Comparison of ENCODE assay signal across 6 cellular contexts in the genomic region with DNA sequence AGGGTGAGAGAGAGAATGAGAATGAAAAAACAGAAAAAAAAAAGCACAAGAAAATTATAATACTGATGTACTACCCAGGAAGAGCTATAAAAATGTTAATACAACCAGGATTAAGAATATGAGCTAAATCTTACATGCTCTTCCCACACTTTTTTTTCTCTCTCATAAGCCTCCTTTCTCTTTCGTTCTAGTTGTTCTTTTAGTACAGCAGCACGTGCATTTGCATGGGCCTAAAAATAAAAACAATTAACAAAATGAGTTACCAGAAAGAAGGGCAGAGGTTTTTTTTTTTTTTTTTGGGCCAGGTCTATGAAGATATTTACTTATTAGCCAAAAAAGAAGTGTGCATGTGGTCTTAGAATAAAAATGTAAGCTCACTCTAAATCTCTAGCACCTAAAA.
"Had no signal": no experiment of that assay in that cellular context is flagged by ENCODE, and none has a peak within 500 bp of the region (broad histone marks: within the 10 kb centered on the region; RNA-seq: fewer than 3 reads in every experiment).

No MANE protein-coding gene starts in this region.

- DNase-seq: GDM1, GF-D8 had no signal

- FAIRE-seq: GM12878, GM12891, GM12892, GM18507 had no signal

- H3K4me3 ChIP-seq: GM12878 had no signal

- ATAC-seq: GM12878 had no signal
